Comparison of ENCODE assay signal across 9 cellular contexts in genomic region chr10:3452683-3453388, GRCh38.
A peak's percentile ranks its signal among the peaks of the same experiment; 100 is the strongest.
DNase-seq lines count a peak whose midpoint lies in the region; ATAC-seq and TF ChIP-seq lines count a peak whose summit lies in the region.
"Had no signal": no experiment of that assay in that cellular context is flagged by ENCODE, and none has a peak within 500 bp of the region (broad histone marks: within the 10 kb centered on the region; RNA-seq: fewer than 3 reads in every experiment).

No MANE protein-coding gene starts in this region.

- H3K27ac Mint-ChIP-seq in MCF 10A (ENCODE audit: low read depth, unreplicated experiment), result peak overlapping the region; percentile 78

- H3K4me3 ChIP-seq in iPS-20b (ENCODE audit: low read length) (no peak overlapping the region), subcutaneous abdominal adipose tissue (ENCODE audit: low read depth in 1 of 5, low read length in 5 of 5) (peak overlapping the region in 1 of 5 donors; percentile 43)

- no peak for ATAC-seq in HG03442 (IDR thresholded peaks at IDR 0.05; ENCODE audit: unreplicated experiment)
- no peak for ATAC-seq in GM19351 (IDR thresholded peaks at IDR 0.05; ENCODE audit: unreplicated experiment)

- no peaks in the 10 kb centered on the region for H3K9me3 Mint-ChIP-seq in MCF 10A (ENCODE audit: unreplicated experiment)

- H3K36me3 Mint-ChIP-seq in MCF 10A (ENCODE audit: insufficient read depth, unreplicated experiment), result no peaks in the 10 kb centered on the region

- H3K36me3 ChIP-seq in iPS-20b (ENCODE audit: insufficient read depth, low read depth, low read length) (no peaks in the 10 kb centered on the region), subcutaneous abdominal adipose tissue (ENCODE audit: control insufficient read depth in 5 of 5, insufficient read depth in 5 of 5, low read length in 5 of 5) (peaks cover 0 to 7% (median 0%) of the 10 kb centered on the region in 5 donors)

- CTCF ChIA-PET in MCF 10A (lab: Yijun Ruan, JAX), result interaction anchor here (0.6 to 1.6 kb wide), 5 partner anchors 8 to 324 kb away, joined by 3 to 6 read pairs (median 3); no protein-coding TSS in a partner anchor

- H3K27ac ChIP-seq in iPS-20b (ENCODE audit: low read length), result peak overlapping the region; percentile 69
- peak overlapping the region; percentile 73 for H3K27ac ChIP-seq in subcutaneous abdominal adipose tissue (ENCODE audit: low read depth, low read length)

- POLR2A ChIA-PET in MCF 10A (lab: Yijun Ruan, JAX), result interaction anchor here (0.6 to 5.3 kb wide), 22 partner anchors 8 to 1674 kb away, joined by 3 to 40 read pairs (median 4); partner anchors contain the start of gene KLF6

- intact Hi-C loops in MCF 10A (cut with micrococcal nuclease), result loop anchor here (5.0 kb wide), 1 partner anchor 206 kb away; no protein-coding TSS in a partner anchor

- H3K4me1 ChIP-seq in iPS-20b (ENCODE audit: insufficient read depth, low read length), result peaks cover 30% of the 10 kb centered on the region
- peaks cover 17 to 40% (median 29%) of the 10 kb centered on the region in 5 donors for H3K4me1 ChIP-seq in subcutaneous abdominal adipose tissue (ENCODE audit: control insufficient read depth in 5 of 5, insufficient read depth in 5 of 5, low read length in 5 of 5)

- peak; percentile 35 for DNase-seq in HS-27A (ENCODE audit: low read depth)
- peak; percentile 70 for DNase-seq in MCF 10A (ENCODE audit: unreplicated experiment)
- DNase-seq in NCI-H2171 (lab: John Stamatoyannopoulos, UW), result no peak
- DNase-seq in NCI-H2081 (lab: John Stamatoyannopoulos, UW), result no peak
- DNase-seq: activated CD4-positive, alpha-beta T cell treated with anti-CD3 and anti-CD28 coated beads for 1 hour had no signal

- no peaks in the 10 kb centered on the region for H3K9me3 ChIP-seq in iPS-20b (ENCODE audit: insufficient read depth, low read depth, low read length)
- H3K9me3 ChIP-seq in subcutaneous abdominal adipose tissue (ENCODE audit: control insufficient read depth in 5 of 5, low read length in 5 of 5), result peaks cover 0 to 9% (median 0%) of the 10 kb centered on the region in 5 donors

- H3K4me3 Mint-ChIP-seq in MCF 10A (ENCODE audit: unreplicated experiment), result peak overlapping the region; percentile 18

- BruUV-seq in MCF 10A (replicated peaks; lab: Mats Ljungman, UMichigan), result TSS peak; percentile 86

- TF ChIP-seq CTCF in MCF 10A (IDR thresholded peaks at IDR 0.05; ENCODE audit: unreplicated experiment), result no peak

- H3K4me1 Mint-ChIP-seq in MCF 10A (ENCODE audit: insufficient read depth, unreplicated experiment), result peaks cover 34% of the 10 kb centered on the region

- H3K27me3 ChIP-seq in iPS-20b (ENCODE audit: insufficient read depth, low read length) (no peaks in the 10 kb centered on the region), subcutaneous abdominal adipose tissue (ENCODE audit: control insufficient read depth in 5 of 5, insufficient read depth in 4 of 5, low read length in 5 of 5) (peaks cover 0 to 10% (median 0%) of the 10 kb centered on the region in 5 donors)

- H3K27me3 Mint-ChIP-seq in MCF 10A (ENCODE audit: insufficient read depth, unreplicated experiment), result no peaks in the 10 kb centered on the region

- peak overlapping the region; percentile 50; the same call in 1 of the 2 replicates for H3K9ac ChIP-seq in iPS-20b (ENCODE audit: low read depth, low read length)
- peak overlapping the region in 1 of 5 donors; percentile 31 for H3K9ac ChIP-seq in subcutaneous abdominal adipose tissue (ENCODE audit: low read length in 5 of 5)

Comparison
In these comparisons a context has a peak if more than half of its experiments do, and no peak if none do; other contexts are left out.
1. DNase-seq: peak in HS-27A (single experiment) and MCF 10A (single experiment); none in NCI-H2171 (single experiment) and NCI-H2081 (0 of 2).